Comparison of ENCODE assay signal across 9 cellular contexts in genomic region chr11:6321961-6322362, GRCh38. TPM values are rescaled to one million over a fixed set of nuclear protein-coding genes. Genes with fewer than 3 reads are reported as not detected.
A peak's percentile ranks its signal among the peaks of the same experiment; 100 is the strongest.
DNase-seq lines count a peak whose midpoint lies in the region; ATAC-seq, FAIRE-seq and TF ChIP-seq lines count a peak whose summit lies in the region.
"Had no signal": no experiment of that assay in that cellular context is flagged by ENCODE, and none has a peak within 500 bp of the region (broad histone marks: within the 10 kb centered on the region; RNA-seq: fewer than 3 reads in every experiment).

No MANE protein-coding gene starts in this region.

- H3K27ac ChIP-seq in heart right ventricle = peak overlapping the region; percentile 97 to 100 (median 99)

- WGBS in heart right ventricle, 2 donors = 49 to 60% methylated on average over 2 of the region's 2 CpGs

- H3K4me1 Mint-ChIP-seq in activated T-helper 2 cell treated with anti-CD3 and anti-CD28 coated beads, Interferon-gamma antibody, Interleukin-2, Interleukin-4, amounts not matched to agents 10 μg/mL and 5 μg/mL and 100 μg/mL, durations not matched to agents 14 hours and 24 hours and 36 hours (ENCODE audit: low read depth) = peaks cover 42% of the 10 kb centered on the region
- H3K4me1 Mint-ChIP-seq: central memory CD8-positive, alpha-beta T cell had no signal

- H3K4me1 ChIP-seq in heart right ventricle = peaks cover 4 to 64% (median 51%) of the 10 kb centered on the region in 9 donors

- intact Hi-C loops in heart right ventricle (cut with DNase I) (no loop called here), left cardiac atrium (cut with DNase I) (no loop called here)
- intact Hi-C loops in activated T-helper 2 cell treated with anti-CD3 and anti-CD28 coated beads, Interferon-gamma antibody, Interleukin-2, Interleukin-4, amounts not matched to agents 10 μg/mL and 5 μg/mL and 100 μg/mL, durations not matched to agents 14 hours and 24 hours and 36 hours (cut with micrococcal nuclease) = loop anchor here (1.0 to 10.0 kb wide), 7 partner anchors 35 to 697 kb away; partner anchors contain the start of genes APBB1 and TRIM34

- H3K36me3 Mint-ChIP-seq in activated T-helper 2 cell treated with anti-CD3 and anti-CD28 coated beads, Interferon-gamma antibody, Interleukin-2, Interleukin-4, amounts not matched to agents 10 μg/mL and 5 μg/mL and 100 μg/mL, durations not matched to agents 14 hours and 24 hours and 36 hours (ENCODE audit: low read depth) = peaks cover 16% of the 10 kb centered on the region

- no peak for DNase-seq in heart right ventricle
- no peak for DNase-seq in left cardiac atrium
- DNase-seq in activated T-helper 2 cell treated with anti-CD3 and anti-CD28 coated beads, Interferon-gamma antibody, Interleukin-2, Interleukin-4, amounts not matched to agents 10 μg/mL and 5 μg/mL and 100 μg/mL, durations not matched to agents 14 hours and 24 hours and 36 hours (ENCODE audit: low spot score) = no peak
- peak; percentile 44 for DNase-seq in kidney glomerular epithelial cell (lab: John Stamatoyannopoulos, UW)
- peak; percentile 31 for DNase-seq in urothelium cell line (ENCODE audit: low spot score)
- no peak for DNase-seq in occipital lobe (lab: John Stamatoyannopoulos, UW)

- ATAC-seq in heart right ventricle (no peak), left cardiac atrium (no peak), GM21447 (IDR thresholded peaks at IDR 0.05; ENCODE audit: unreplicated experiment) (no peak), GM21825 (IDR thresholded peaks at IDR 0.05; ENCODE audit: unreplicated experiment) (no peak)

- peaks cover 0 to 26% (median 0%) of the 10 kb centered on the region in 7 donors for H3K27me3 ChIP-seq in heart right ventricle

- no peak overlapping the region for H3K4me3 ChIP-seq in heart right ventricle

- peak overlapping the region; percentile 65 for H3K4me3 Mint-ChIP-seq in activated T-helper 2 cell treated with anti-CD3 and anti-CD28 coated beads, Interferon-gamma antibody, Interleukin-2, Interleukin-4, amounts not matched to agents 10 μg/mL and 5 μg/mL and 100 μg/mL, durations not matched to agents 14 hours and 24 hours and 36 hours (ENCODE audit: low read depth)
- H3K4me3 Mint-ChIP-seq: central memory CD8-positive, alpha-beta T cell had no signal

- no peak for TF ChIP-seq CTCF in heart right ventricle (IDR thresholded peaks at IDR 0.05)

- H3K36me3 ChIP-seq in heart right ventricle = peaks cover 0 to 3% (median 0%) of the 10 kb centered on the region in 9 donors

- no peak for FAIRE-seq in urothelium cell line (lab: Jason Lieb, UNC)

- H3K9me3 Mint-ChIP-seq in activated T-helper 2 cell treated with anti-CD3 and anti-CD28 coated beads, Interferon-gamma antibody, Interleukin-2, Interleukin-4, amounts not matched to agents 10 μg/mL and 5 μg/mL and 100 μg/mL, durations not matched to agents 14 hours and 24 hours and 36 hours = no peaks in the 10 kb centered on the region
- H3K9me3 Mint-ChIP-seq: central memory CD8-positive, alpha-beta T cell had no signal

- no peaks in the 10 kb centered on the region for H3K27me3 Mint-ChIP-seq in activated T-helper 2 cell treated with anti-CD3 and anti-CD28 coated beads, Interferon-gamma antibody, Interleukin-2, Interleukin-4, amounts not matched to agents 10 μg/mL and 5 μg/mL and 100 μg/mL, durations not matched to agents 14 hours and 24 hours and 36 hours (ENCODE audit: low read depth)

- H3K27ac Mint-ChIP-seq in activated T-helper 2 cell treated with anti-CD3 and anti-CD28 coated beads, Interferon-gamma antibody, Interleukin-2, Interleukin-4, amounts not matched to agents 10 μg/mL and 5 μg/mL and 100 μg/mL, durations not matched to agents 14 hours and 24 hours and 36 hours = peak overlapping the region; percentile 90

- no peaks in the 10 kb centered on the region for H3K9me3 ChIP-seq in heart right ventricle

RNA-seq across cellular contexts. Expression of gene CAVIN3, which starts 1.7 kb away (rescaled TPM):
- total RNA-seq in heart right ventricle (100 to 1,000 TPM in 1 of 10 donors, 10 to 100 TPM in 9; 39.3 to 117 (median 46.0) TPM), left cardiac atrium (10 to 100 TPM; 42.0 to 51.5 TPM), occipital lobe (2.5 TPM)
- 100 to 1,000 TPM; 150 to 186 TPM for polyA plus RNA-seq in heart right ventricle
- 83.1 and 84.3 TPM in 2 replicates for total RNA-seq in activated T-helper 2 cell treated with anti-CD3 and anti-CD28 coated beads, Interferon-gamma antibody, Interleukin-2, Interleukin-4, amounts not matched to agents 10 μg/mL and 5 μg/mL and 100 μg/mL, durations not matched to agents 14 hours and 24 hours and 36 hours

Comparison
In these comparisons a context has a peak if more than half of its experiments do, and no peak if none do; other contexts are left out.
1. DNase-seq: peak in kidney glomerular epithelial cell (single experiment) and urothelium cell line (single experiment); none in heart right ventricle (0 of 2), left cardiac atrium (single experiment), activated T-helper 2 cell treated with anti-CD3 and anti-CD28 coated beads, Interferon-gamma antibody, Interleukin-2, Interleukin-4, amounts not matched to agents 10 μg/mL and 5 μg/mL and 100 μg/mL, durations not matched to agents 14 hours and 24 hours and 36 hours (single experiment) and occipital lobe (single experiment).
2. RNA of gene CAVIN3, which starts 1.7 kb away (total RNA-seq): 83.1 to 84.3 TPM in activated T-helper 2 cell treated with anti-CD3 and anti-CD28 coated beads, Interferon-gamma antibody, Interleukin-2, Interleukin-4, amounts not matched to agents 10 μg/mL and 5 μg/mL and 100 μg/mL, durations not matched to agents 14 hours and 24 hours and 36 hours, 42.0 to 51.5 TPM in left cardiac atrium and 39.3 to 117 TPM in heart right ventricle; 2.5 TPM in occipital lobe (single experiment); every median in the first group is over 10 times any median in the second.